1 cellular context compared by ENCODE assay signal in genomic region chr15:31397851-31398661, GRCh38.
A peak's percentile ranks its signal among the peaks of the same experiment; 100 is the strongest.
TF ChIP-seq lines count a peak whose summit lies in the region.

No MANE protein-coding gene starts in this region.

TF ChIP-seq in SK-N-SH, 30 proteins besides CTCF, POLR2A, EP300 and RAD21 (continued from another document):
- no peak for TF ChIP-seq MAX (IDR thresholded peaks at IDR 0.05; ENCODE audit: low read depth)
- 0 out of 2 replicates have a peak, but pooled peaks have one; percentile 1 for TF ChIP-seq SMC3 (IDR thresholded peaks at IDR 0.05; ENCODE audit: low read depth, low read length)
- peak; percentile 73 for TF ChIP-seq CHD2 (IDR thresholded peaks at IDR 0.05; ENCODE audit: low read length, partially characterized antibody)
- no peak for TF ChIP-seq POLR2AphosphoS5 (IDR thresholded peaks at IDR 0.05; ENCODE audit: low read depth, low read length)
- TF ChIP-seq TCF12 (IDR thresholded peaks at IDR 0.05) = no peak
- no peak for TF ChIP-seq TAF1 (IDR thresholded peaks at IDR 0.05; ENCODE audit: borderline replicate concordance, low read depth, low read length)
- TF ChIP-seq PBX3 (IDR thresholded peaks at IDR 0.05) = no peak
- no peak; the same call in 1 of the 2 replicates for TF ChIP-seq MXI1 (IDR thresholded peaks at IDR 0.05; ENCODE audit: low read depth, low read length)
- peak; percentile 85 for TF ChIP-seq FOXJ3 (CRISPR knock-in tag; IDR thresholded peaks at IDR 0.05)
- no peak for TF ChIP-seq NFIC (IDR thresholded peaks at IDR 0.05; ENCODE audit: borderline replicate concordance)
- no peak for TF ChIP-seq SIN3A (IDR thresholded peaks at IDR 0.05; ENCODE audit: borderline replicate concordance, low read depth, low read length)
- no peak for TF ChIP-seq RXRA (IDR thresholded peaks at IDR 0.05; ENCODE audit: borderline replicate concordance, low read depth)
- no peak for TF ChIP-seq NRF1 (IDR thresholded peaks at IDR 0.05; ENCODE audit: low read depth, low read length)
- TF ChIP-seq GABPA (IDR thresholded peaks at IDR 0.05; ENCODE audit: low read depth) = no peak
- TF ChIP-seq GATA2 (CRISPR knock-in tag; IDR thresholded peaks at IDR 0.05) = peak; percentile 98
- TF ChIP-seq USF2 (IDR thresholded peaks at IDR 0.05; ENCODE audit: borderline replicate concordance, low read depth, low read length) = no peak
- no peak for TF ChIP-seq TEAD4 (IDR thresholded peaks at IDR 0.05; ENCODE audit: borderline replicate concordance, insufficient read depth)
- TF ChIP-seq RCOR1 (IDR thresholded peaks at IDR 0.05; ENCODE audit: low read length) = peak; percentile 89
